ENCODE assay signal across 35 cellular contexts in genomic region chr19:40134866-40135265, GRCh38.
"Had no signal": no experiment of that assay in that cellular context is flagged by ENCODE, and none has a peak within 500 bp of the region (broad histone marks: within the 10 kb centered on the region; RNA-seq: fewer than 3 reads in every experiment).

No MANE protein-coding gene starts in this region.

- H3K4me3 ChIP-seq: adrenal gland, body of pancreas, breast epithelium had no signal

- H3K27ac ChIP-seq: adrenal gland, body of pancreas, brain microvascular endothelial cell, breast epithelium, VCaP had no signal

- FAIRE-seq: astrocyte, colon, TTC549 had no signal

- H3K27me3 ChIP-seq: body of pancreas, brain microvascular endothelial cell had no signal

- H3K9me3 ChIP-seq: body of pancreas had no signal

- H3K36me3 ChIP-seq: adrenal gland, brain microvascular endothelial cell, breast epithelium had no signal

- DNase-seq: activated CD4-positive, alpha-beta memory T cell treated with anti-CD3 and anti-CD28 coated beads for 36 hours; activated CD4-positive, alpha-beta T cell treated with anti-CD3 and anti-CD28 coated beads for 1 hour; activated CD4-positive, alpha-beta T cell treated with anti-CD3 and anti-CD28 coated beads for 36 hours; activated CD4-positive, alpha-beta T cell treated with anti-CD3 and anti-CD28 coated beads, Interleukin-2, amount 50 U/mL, for 1 hour; activated CD4-positive, alpha-beta T cell treated with anti-CD3 and anti-CD28 coated beads, Interleukin-2, amount 50 U/mL, for 4 hours; activated CD4-positive, CD25-positive, alpha-beta regulatory T cell; activated CD8-positive, alpha-beta memory T cell treated with anti-CD3 and anti-CD28 coated beads, Interleukin-2, amount 50 U/mL, for 4 hours; activated CD8-positive, alpha-beta T cell treated with anti-CD3 and anti-CD28 coated beads for 36 hours; activated effector memory CD4-positive, alpha-beta T cell treated with anti-CD3 and anti-CD28 coated beads, Interleukin-2, amount 50 U/mL, for 16 hours; activated gamma-delta T cell treated with Interleukin-2 at 50 U/mL for 16 hours; activated naive CD4-positive, alpha-beta T cell; activated naive CD4-positive, alpha-beta T cell treated with anti-CD3 and anti-CD28 coated beads for 36 hours; activated naive CD4-positive, alpha-beta T cell treated with anti-CD3 and anti-CD28 coated beads, Interleukin-2, amount 50 U/mL, for 16 hours; activated naive CD8-positive, alpha-beta T cell treated with anti-CD3 and anti-CD28 coated beads for 36 hours; activated T-cell treated with anti-CD3 and anti-CD28 coated beads for 4 hours; activated T-cell treated with anti-CD3 and anti-CD28 coated beads, Interleukin-2, amount 50 U/mL, for 1 hour; activated T-cell treated with anti-CD3 and anti-CD28 coated beads, Interleukin-2, amount 50 U/mL, for 4 hours; activated T-cell treated with anti-CD3 and anti-CD28 coated beads, Interleukin-2, amount 50 U/mL, for 72 hours; adrenal gland; amniotic stem cell; aorta; body of pancreas; brain microvascular endothelial cell; central memory CD4-positive, alpha-beta T cell; T-helper 2 cell; T-helper 9 cell had no signal

- ATAC-seq: activated CD4-positive, alpha-beta T cell treated with anti-CD3 and anti-CD28 coated beads for 36 hours; activated CD4-positive, CD25-positive, alpha-beta regulatory T cell treated with anti-CD3 and anti-CD28 coated beads, Interleukin-2, amount 50 U/mL, for 24 hours; activated CD8-positive, alpha-beta T cell treated with anti-CD3 and anti-CD28 coated beads for 36 hours; activated naive CD4-positive, alpha-beta T cell treated with anti-CD3 and anti-CD28 coated beads, Interleukin-2, amount 50 U/mL, for 72 hours; activated T-cell treated with anti-CD3 and anti-CD28 coated beads, Interleukin-2, amount 50 U/mL, for 4 hours; activated T-cell treated with anti-CD3 and anti-CD28 coated beads, Interleukin-2, amount 50 U/mL, for 72 hours; activated T-helper 17 cell treated with anti-CD3 and anti-CD28 coated beads, Interleukin-2, amount 50 U/mL, for 72 hours; body of pancreas; WTC11 had no signal
